In genomic region chrX:45851434-45851991, GRCh38 we compare ENCODE assay signal across 8 cellular contexts.
DNase-seq lines count a peak whose midpoint lies in the region; ATAC-seq and TF ChIP-seq lines count a peak whose summit lies in the region.

No MANE protein-coding gene starts in this region.

- no peaks in the 10 kb centered on the region for H3K9me3 Mint-ChIP-seq in activated naive CD8-positive, alpha-beta T cell treated with anti-CD3 and anti-CD28 coated beads for 36 hours

- CTCF ChIA-PET in OCI-LY7 (lab: Charles Lee; ENCODE audit: unreplicated experiment), result no interaction called here

- H3K4me1 ChIP-seq in spleen, result peaks cover 0 to 23% (median 4%) of the 10 kb centered on the region in 6 donors
- no peaks in the 10 kb centered on the region for H3K4me1 ChIP-seq in OCI-LY7 (ENCODE audit: insufficient read depth, low read length, poor library complexity, severe bottlenecking)

- no peaks in the 10 kb centered on the region for H3K79me2 ChIP-seq in OCI-LY7 (ENCODE audit: insufficient read depth, low read depth, low read length)

- H4K20me1 ChIP-seq in OCI-LY7 (ENCODE audit: insufficient read depth, low read length), result no peaks in the 10 kb centered on the region

- H3K4me3 ChIP-seq in iPS-18c (ENCODE audit: insufficient read depth, low read depth, low read length), result peak overlapping the region; percentile 77
- H3K4me3 ChIP-seq in spleen, result peak overlapping the region; percentile 39 to 78 (median 54)
- H3K4me3 ChIP-seq in OCI-LY7 (ENCODE audit: low read depth, low read length, poor library complexity, severe bottlenecking), result no peak overlapping the region

- peaks cover 0 to 28% (median 9%) of the 10 kb centered on the region in 7 donors for H3K27me3 ChIP-seq in spleen (replicated peaks in 1 of 7)

- H3K27ac ChIP-seq in spleen (peak overlapping the region in 2 of 8 donors; percentile 18 to 27), OCI-LY7 (ENCODE audit: low read depth, low read length, poor library complexity, severe bottlenecking) (no peak overlapping the region)

- intact Hi-C loops in spleen (cut with DNase I; ENCODE audit: low total_unique reads) (no loop called here), OCI-LY7 (cut with micrococcal nuclease; ENCODE audit: unreplicated experiment) (no loop called here)

- in situ Hi-C loops in SK-MEL-5 (cut with HindIII; ENCODE audit: low pct_unique_long_range_greater_than_20kb, low sequenced_read_pairs), result no loop called here

- POLR2A ChIA-PET in OCI-LY7 (lab: Charles Lee), result no interaction called here

- H3K36me3 ChIP-seq in spleen, result no peaks in the 10 kb centered on the region
- H3K36me3 ChIP-seq in OCI-LY7 (ENCODE audit: insufficient read depth, low read length), result no peaks in the 10 kb centered on the region

- H3K9me3 ChIP-seq in iPS-18c (ENCODE audit: control insufficient read depth, insufficient read depth, low read length) (peaks cover 6% of the 10 kb centered on the region), spleen (no peaks in the 10 kb centered on the region), OCI-LY7 (ENCODE audit: low read length) (no peaks in the 10 kb centered on the region)

- no peak overlapping the region for H2AFZ ChIP-seq in OCI-LY7 (ENCODE audit: low read length)

- no peak for TF ChIP-seq POLR2A in spleen (IDR thresholded peaks at IDR 0.05)

- peak overlapping the region; percentile 72 for H3K4me3 Mint-ChIP-seq in activated naive CD8-positive, alpha-beta T cell treated with anti-CD3 and anti-CD28 coated beads for 36 hours

- peaks cover 4% of the 10 kb centered on the region for H3K27me3 Mint-ChIP-seq in activated naive CD8-positive, alpha-beta T cell treated with anti-CD3 and anti-CD28 coated beads for 36 hours

- TF ChIP-seq CTCF in spleen (IDR thresholded peaks at IDR 0.05 in 8 of 11, conservative IDR thresholded peaks at IDR 0.05 in 3 of 11) (no peak), OCI-LY7 (conservative IDR thresholded peaks at IDR 0.05; ENCODE audit: low read length) (no peak)

- ATAC-seq in GM18870 (IDR thresholded peaks at IDR 0.05; ENCODE audit: unreplicated experiment), result no peak

- H3K36me3 Mint-ChIP-seq in activated naive CD8-positive, alpha-beta T cell treated with anti-CD3 and anti-CD28 coated beads for 36 hours, result peaks cover 11% of the 10 kb centered on the region

- H3K9me2 ChIP-seq in OCI-LY7 (ENCODE audit: insufficient read depth, low read length), result no peaks in the 10 kb centered on the region

- WGBS in spleen, 5 donors, result 0 to 49% (median 1%) methylated on average over 3 to 51 of the region's 53 CpGs

- peak overlapping the region; percentile 83 for H3K27ac Mint-ChIP-seq in activated naive CD8-positive, alpha-beta T cell treated with anti-CD3 and anti-CD28 coated beads for 36 hours

- peaks cover 18% of the 10 kb centered on the region for H3K4me1 Mint-ChIP-seq in activated naive CD8-positive, alpha-beta T cell treated with anti-CD3 and anti-CD28 coated beads for 36 hours

- BruUV-seq in OCI-LY7 (replicated peaks; lab: Mats Ljungman, UMichigan), result no TSS peak

- peak; percentile 1 for DNase-seq in DMS79 treated with DMSO at 0.1 percent for 48 hours (lab: John Stamatoyannopoulos, UW)
- no peak for DNase-seq in DMS79 (lab: John Stamatoyannopoulos, UW)
- DNase-seq in SK-MEL-5 (ENCODE audit: low read depth, low spot score), result peak; percentile 3
- peak; percentile 62 for DNase-seq in activated naive CD8-positive, alpha-beta T cell treated with anti-CD3 and anti-CD28 coated beads for 36 hours
- DNase-seq in spleen, result peak; percentile 80
- no peak for DNase-seq in OCI-LY7 (ENCODE audit: low spot score)

- H3K4me2 ChIP-seq in OCI-LY7 (ENCODE audit: low read length), result no peak overlapping the region

Comparison
In these comparisons a context has a peak if more than half of its experiments do, and no peak if none do; other contexts are left out.
1. DNase-seq: peak in DMS79 treated with DMSO at 0.1 percent for 48 hours (single experiment), SK-MEL-5 (single experiment), activated naive CD8-positive, alpha-beta T cell treated with anti-CD3 and anti-CD28 coated beads for 36 hours (single experiment) and spleen (single experiment); none in DMS79 (single experiment) and OCI-LY7 (single experiment).